In the genomic region with DNA sequence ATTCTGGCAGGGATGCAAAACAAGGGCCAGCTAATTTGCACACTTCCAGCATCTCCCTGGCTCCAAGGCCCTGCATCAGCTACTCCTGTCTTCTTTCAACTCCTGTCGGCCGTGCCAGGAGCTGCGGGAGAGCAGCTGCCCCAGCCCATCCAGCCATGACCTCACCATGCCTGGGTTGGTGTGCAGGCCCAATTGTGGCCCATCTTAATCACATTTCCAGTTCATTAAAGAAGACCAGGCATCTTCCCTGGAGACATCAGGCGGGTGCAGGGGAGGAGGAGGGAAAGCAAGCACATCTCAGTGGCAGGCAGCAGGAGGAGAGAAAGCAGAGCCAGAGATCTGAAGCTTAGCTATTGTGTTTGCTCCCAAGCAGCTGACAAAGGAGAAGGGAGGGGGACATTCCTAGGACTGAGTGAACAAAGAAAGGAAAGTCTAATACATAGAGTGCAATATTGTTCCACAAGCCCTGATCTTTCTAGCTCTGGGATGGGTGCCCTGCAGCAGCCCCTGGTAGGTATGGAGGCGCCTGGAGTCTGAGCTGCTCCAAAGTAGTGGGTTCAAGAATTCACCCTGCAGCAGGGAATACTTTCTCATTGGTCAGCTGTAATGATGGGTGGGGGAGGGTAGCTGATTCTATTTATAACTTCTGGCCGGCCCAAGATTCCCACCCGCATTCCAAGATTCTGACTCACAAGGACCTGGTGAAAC, we compare ENCODE assay signal across 9 cellular contexts. TPM values are rescaled to one million over a fixed set of nuclear protein-coding genes. Genes with fewer than 3 reads are reported as not detected.
DNase-seq lines count a peak whose midpoint lies in the region; ATAC-seq and TF ChIP-seq lines count a peak whose summit lies in the region.
"Had no signal": no experiment of that assay in that cellular context is flagged by ENCODE, and none has a peak within 500 bp of the region (broad histone marks: within the 10 kb centered on the region; RNA-seq: fewer than 3 reads in every experiment).

No MANE protein-coding gene starts in this region.

- no peak overlapping the region for H3K4me3 Mint-ChIP-seq in activated CD4-positive, alpha-beta memory T cell treated with anti-CD3 and anti-CD28 coated beads, Interleukin-2, amount 10 ng/mL, durations not matched to agents 7 days and 5 days
- no peak overlapping the region for H3K4me3 Mint-ChIP-seq in activated CD8-positive, alpha-beta T cell treated with anti-CD3 and anti-CD28 coated beads, Interleukin-2, amount 10 ng/mL, durations not matched to agents 7 days and 5 days
- H3K4me3 Mint-ChIP-seq: stimulated activated effector memory CD8-positive, alpha-beta T cell treated with anti-CD3 and anti-CD28 coated beads, Interleukin-12 subunit alpha, Interleukin-12 subunit beta, amount 100 ng/mL, for 72 hours had no signal

- no peak overlapping the region for H3K27ac ChIP-seq in spleen

- POLR2A ChIA-PET in activated CD4-positive, alpha-beta memory T cell treated with anti-CD3 and anti-CD28 coated beads, Interleukin-2, amount 10 ng/mL, durations not matched to agents 7 days and 5 days (lab: Charles Lee), result interaction anchor here (1.4 kb wide), 1 partner anchor 9 kb away, joined by 4 read pairs; no protein-coding TSS in a partner anchor
- POLR2A ChIA-PET in activated CD8-positive, alpha-beta T cell treated with anti-CD3 and anti-CD28 coated beads, Interleukin-2, amount 10 ng/mL, durations not matched to agents 7 days and 5 days (lab: Charles Lee), result no interaction called here

- DNase-seq in HT-29 (ENCODE audit: low spot score) (peak; percentile 92), cardiac fibroblast (ENCODE audit: low read depth in 2 of 2) (peak; percentile 78 to 80), iPS-NIHi7 (ENCODE audit: extremely low spot score) (peak; percentile 69), spleen (peak; percentile 39)
- no peak for DNase-seq in activated effector memory CD4-positive, alpha-beta T cell treated with Interleukin-2 at 50 U/mL for 16 hours
- no peak for DNase-seq in activated CD4-positive, alpha-beta memory T cell treated with anti-CD3 and anti-CD28 coated beads, Interleukin-2, amount 10 ng/mL, durations not matched to agents 7 days and 5 days
- DNase-seq in activated CD8-positive, alpha-beta T cell treated with anti-CD3 and anti-CD28 coated beads, Interleukin-2, amount 10 ng/mL, durations not matched to agents 7 days and 5 days, result no peak

- WGBS in spleen, 5 donors, result 65 to 86% (median 78%) methylated on average over 6 to 7 of the region's 7 CpGs

- H3K27me3 Mint-ChIP-seq in activated CD4-positive, alpha-beta memory T cell treated with anti-CD3 and anti-CD28 coated beads, Interleukin-2, amount 10 ng/mL, durations not matched to agents 7 days and 5 days, result peaks cover 2% of the 10 kb centered on the region
- no peaks in the 10 kb centered on the region for H3K27me3 Mint-ChIP-seq in activated CD8-positive, alpha-beta T cell treated with anti-CD3 and anti-CD28 coated beads, Interleukin-2, amount 10 ng/mL, durations not matched to agents 7 days and 5 days (ENCODE audit: low read depth)

- no peak for ATAC-seq in GM18502 (IDR thresholded peaks at IDR 0.05; ENCODE audit: poor library complexity, unreplicated experiment)
- no peak for ATAC-seq in activated CD8-positive, alpha-beta T cell treated with anti-CD3 and anti-CD28 coated beads, Interleukin-2, amount 10 ng/mL, durations not matched to agents 7 days and 5 days
- ATAC-seq: stimulated activated effector memory CD8-positive, alpha-beta T cell treated with anti-CD3 and anti-CD28 coated beads, Interleukin-12 subunit alpha, Interleukin-12 subunit beta, amount 100 ng/mL, for 72 hours had no signal

- H3K4me3 ChIP-seq in cardiac fibroblast (replicated peaks in 1 of 2; ENCODE audit: low read depth in 2 of 2, low read length in 2 of 2), result no peak overlapping the region
- no peak overlapping the region for H3K4me3 ChIP-seq in spleen

- H3K27me3 ChIP-seq in spleen (replicated peaks in 1 of 7), result peaks cover 0 to 5% (median 0%) of the 10 kb centered on the region in 7 donors

- H3K9me3 ChIP-seq in spleen, result no peaks in the 10 kb centered on the region

- H3K4me1 Mint-ChIP-seq in activated CD4-positive, alpha-beta memory T cell treated with anti-CD3 and anti-CD28 coated beads, Interleukin-2, amount 10 ng/mL, durations not matched to agents 7 days and 5 days, result no peaks in the 10 kb centered on the region
- no peaks in the 10 kb centered on the region for H3K4me1 Mint-ChIP-seq in activated CD8-positive, alpha-beta T cell treated with anti-CD3 and anti-CD28 coated beads, Interleukin-2, amount 10 ng/mL, durations not matched to agents 7 days and 5 days (ENCODE audit: low read depth)
- H3K4me1 Mint-ChIP-seq: stimulated activated effector memory CD8-positive, alpha-beta T cell treated with anti-CD3 and anti-CD28 coated beads, Interleukin-12 subunit alpha, Interleukin-12 subunit beta, amount 100 ng/mL, for 72 hours had no signal

- TF ChIP-seq CTCF in cardiac fibroblast (IDR thresholded peaks at IDR 0.05; ENCODE audit: low read depth, low read length) (no peak), spleen (IDR thresholded peaks at IDR 0.05 in 8 of 11, conservative IDR thresholded peaks at IDR 0.05 in 3 of 11) (no peak)

- intact Hi-C loops in spleen (cut with DNase I; ENCODE audit: low total_unique reads), result no loop called here

- H3K36me3 ChIP-seq in spleen, result peaks cover 0 to 5% (median 0%) of the 10 kb centered on the region in 6 donors

- no peak for TF ChIP-seq POLR2A in spleen (IDR thresholded peaks at IDR 0.05)

- H3K9me3 Mint-ChIP-seq in activated CD4-positive, alpha-beta memory T cell treated with anti-CD3 and anti-CD28 coated beads, Interleukin-2, amount 10 ng/mL, durations not matched to agents 7 days and 5 days, result no peaks in the 10 kb centered on the region
- no peaks in the 10 kb centered on the region for H3K9me3 Mint-ChIP-seq in activated CD8-positive, alpha-beta T cell treated with anti-CD3 and anti-CD28 coated beads, Interleukin-2, amount 10 ng/mL, durations not matched to agents 7 days and 5 days (ENCODE audit: insufficient read depth)
- H3K9me3 Mint-ChIP-seq: stimulated activated effector memory CD8-positive, alpha-beta T cell treated with anti-CD3 and anti-CD28 coated beads, Interleukin-12 subunit alpha, Interleukin-12 subunit beta, amount 100 ng/mL, for 72 hours had no signal

- CTCF ChIA-PET in activated CD4-positive, alpha-beta memory T cell treated with anti-CD3 and anti-CD28 coated beads, Interleukin-2, amount 10 ng/mL, durations not matched to agents 7 days and 5 days (lab: Charles Lee), result interaction anchor here (1.3 kb wide), 1 partner anchor 8 kb away, joined by 3 read pairs; no protein-coding TSS in a partner anchor
- CTCF ChIA-PET in activated CD8-positive, alpha-beta T cell treated with anti-CD3 and anti-CD28 coated beads, Interleukin-2, amount 10 ng/mL, durations not matched to agents 7 days and 5 days (lab: Charles Lee), result interaction anchor here (0.6 to 1.0 kb wide), 3 partner anchors 10 to 154 kb away, joined by 3 to 4 read pairs (median 3); no protein-coding TSS in a partner anchor

- H3K4me1 ChIP-seq in spleen, result peaks cover 0 to 12% (median 2%) of the 10 kb centered on the region in 6 donors

- H3K36me3 Mint-ChIP-seq in activated CD4-positive, alpha-beta memory T cell treated with anti-CD3 and anti-CD28 coated beads, Interleukin-2, amount 10 ng/mL, durations not matched to agents 7 days and 5 days (ENCODE audit: low read depth), result no peaks in the 10 kb centered on the region
- H3K36me3 Mint-ChIP-seq in activated CD8-positive, alpha-beta T cell treated with anti-CD3 and anti-CD28 coated beads, Interleukin-2, amount 10 ng/mL, durations not matched to agents 7 days and 5 days (ENCODE audit: low read depth), result no peaks in the 10 kb centered on the region
- H3K36me3 Mint-ChIP-seq: stimulated activated effector memory CD8-positive, alpha-beta T cell treated with anti-CD3 and anti-CD28 coated beads, Interleukin-12 subunit alpha, Interleukin-12 subunit beta, amount 100 ng/mL, for 72 hours had no signal

- H3K27ac Mint-ChIP-seq in activated CD4-positive, alpha-beta memory T cell treated with anti-CD3 and anti-CD28 coated beads, Interleukin-2, amount 10 ng/mL, durations not matched to agents 7 days and 5 days, result no peak overlapping the region
- no peak overlapping the region for H3K27ac Mint-ChIP-seq in activated CD8-positive, alpha-beta T cell treated with anti-CD3 and anti-CD28 coated beads, Interleukin-2, amount 10 ng/mL, durations not matched to agents 7 days and 5 days
- H3K27ac Mint-ChIP-seq: stimulated activated effector memory CD8-positive, alpha-beta T cell treated with anti-CD3 and anti-CD28 coated beads, Interleukin-12 subunit alpha, Interleukin-12 subunit beta, amount 100 ng/mL, for 72 hours had no signal

RNA-seq across cellular contexts. Expression of gene VWF, which starts 40.1 kb away (rescaled TPM):
- under 0.01 TPM in 1 of 2 replicates, not detected in the other for total RNA-seq in HT-29 (2014; rRNA removed; shearing (Covaris generic))
- total RNA-seq in spleen, result 100 to 1,000 TPM; 272 to 957 (median 395) TPM
- polyA plus RNA-seq in spleen, result 10 to 100 TPM; 12.9 to 38.6 (median 15.5) TPM
- total RNA-seq in activated CD4-positive, alpha-beta memory T cell treated with anti-CD3 and anti-CD28 coated beads, Interleukin-2, amount 10 ng/mL, durations not matched to agents 7 days and 5 days, result not detected
- not detected for total RNA-seq in activated CD8-positive, alpha-beta T cell treated with anti-CD3 and anti-CD28 coated beads, Interleukin-2, amount 10 ng/mL, durations not matched to agents 7 days and 5 days

Comparison
In these comparisons a context has a peak if more than half of its experiments do, and no peak if none do; other contexts are left out.
1. DNase-seq: peak in HT-29 (single experiment), cardiac fibroblast (2 of 2), iPS-NIHi7 (single experiment) and spleen (single experiment); none in activated effector memory CD4-positive, alpha-beta T cell treated with Interleukin-2 at 50 U/mL for 16 hours (single experiment), activated CD4-positive, alpha-beta memory T cell treated with anti-CD3 and anti-CD28 coated beads, Interleukin-2, amount 10 ng/mL, durations not matched to agents 7 days and 5 days (single experiment) and activated CD8-positive, alpha-beta T cell treated with anti-CD3 and anti-CD28 coated beads, Interleukin-2, amount 10 ng/mL, durations not matched to agents 7 days and 5 days (single experiment).
2. RNA of gene VWF, which starts 40.1 kb away (total RNA-seq): 272 to 957 TPM in spleen; not detected in activated CD8-positive, alpha-beta T cell treated with anti-CD3 and anti-CD28 coated beads, Interleukin-2, amount 10 ng/mL, durations not matched to agents 7 days and 5 days, under 0.01 TPM in HT-29 and not detected in activated CD4-positive, alpha-beta memory T cell treated with anti-CD3 and anti-CD28 coated beads, Interleukin-2, amount 10 ng/mL, durations not matched to agents 7 days and 5 days; every median in the first group is over 100 times any median in the second.